35 cellular contexts compared by ENCODE assay signal in the genomic region with DNA sequence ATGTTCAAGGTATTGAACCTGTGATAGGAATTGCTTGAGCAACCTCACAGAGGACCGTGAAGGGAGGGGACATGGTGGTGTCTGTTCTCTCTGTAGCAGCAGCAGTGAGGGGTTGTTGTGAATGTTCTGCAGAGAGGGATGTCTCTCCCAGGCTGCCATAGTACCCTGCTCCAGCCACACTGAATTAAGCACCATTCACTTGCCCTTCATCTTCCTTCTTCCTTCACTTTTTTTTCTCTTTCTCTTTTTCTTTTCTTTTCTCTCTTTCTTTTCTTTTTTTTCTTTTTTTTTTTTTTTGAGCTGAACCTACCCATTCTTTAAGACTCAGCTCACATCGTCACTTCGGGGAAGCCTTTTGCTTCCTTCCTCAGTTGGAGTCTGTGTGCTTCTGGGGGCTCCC.
"Had no signal": no experiment of that assay in that cellular context is flagged by ENCODE, and none has a peak within 500 bp of the region (broad histone marks: within the 10 kb centered on the region; RNA-seq: fewer than 3 reads in every experiment).

No MANE protein-coding gene starts in this region.

- H3K36me3 ChIP-seq: MG63 had no signal

- DNase-seq: Karpas-422, Kasumi-1, MG63, MM.1S, MV-4-11, NCI-H1048, NCI-H1092, NCI-H1092 treated with DMSO at 0.1 percent for 48 hours, NCI-H1105, NCI-H1417, NCI-H1417 treated with DMSO at 0.1 percent for 48 hours, NCI-H1436, NCI-H1436 treated with DMSO at 0.1 percent for 48 hours, NCI-H146, NCI-H1694, NCI-H1694 treated with DMSO at 0.1 percent for 48 hours, NCI-H187, NCI-H187 treated with DMSO at 0.1 percent for 48 hours, NCI-H1930, NCI-H2029, NCI-H2029 treated with DMSO at 0.1 percent for 48 hours, NCI-H2081, NCI-H2081 treated with DMSO at 0.1 percent for 48 hours, NCI-H2107, NCI-H2171, NCI-H2171 treated with DMSO at 0.1 percent for 48 hours, NCI-H2227 treated with DMSO at 0.1 percent for 48 hours, NCI-H226, NCI-H345, NCI-H446, NCI-H446 treated with DMSO at 0.1 percent for 48 hours, NCI-H510A, NCI-H510A treated with DMSO at 0.1 percent for 48 hours, NCI-H524, NCI-H524 treated with DMSO at 0.1 percent for 48 hours had no signal

- H3K9me3 ChIP-seq: MG63 had no signal

- H3K27me3 ChIP-seq: MG63 had no signal

- H3K4me3 ChIP-seq: MG63 had no signal
